ENCODE assay signal across 11 cellular contexts in genomic region chr10:31129261-31129660, GRCh38.
DNase-seq lines count a peak whose midpoint lies in the region; FAIRE-seq and TF ChIP-seq lines count a peak whose summit lies in the region.
"Had no signal": no experiment of that assay in that cellular context is flagged by ENCODE, and none has a peak within 500 bp of the region (broad histone marks: within the 10 kb centered on the region; RNA-seq: fewer than 3 reads in every experiment).

No MANE protein-coding gene starts in this region.

- H3K9me3 Mint-ChIP-seq in Calu3 (ENCODE audit: low read depth, unreplicated experiment) = no peaks in the 10 kb centered on the region
- H3K9me3 Mint-ChIP-seq: central memory CD8-positive, alpha-beta T cell had no signal

- H4K20me1 ChIP-seq in endothelial cell of umbilical vein (replicated peaks; ENCODE audit: control insufficient read depth, extremely low read depth, insufficient read depth, low read length) = no peaks in the 10 kb centered on the region

- H3K27me3 Mint-ChIP-seq in Calu3 (ENCODE audit: unreplicated experiment) = no peaks in the 10 kb centered on the region

- H3K9ac ChIP-seq in endothelial cell of umbilical vein (replicated peaks; ENCODE audit: extremely low read depth, insufficient read depth, low read length) = no peak overlapping the region

- peaks cover 9% of the 10 kb centered on the region for H3K36me3 Mint-ChIP-seq in Calu3 (ENCODE audit: insufficient read depth, unreplicated experiment)

- no peaks in the 10 kb centered on the region for H3K4me1 Mint-ChIP-seq in Calu3 (ENCODE audit: low read depth, unreplicated experiment)
- H3K4me1 Mint-ChIP-seq: central memory CD8-positive, alpha-beta T cell had no signal

- no peak overlapping the region for H3K4me2 ChIP-seq in endothelial cell of umbilical vein (ENCODE audit: insufficient read depth, low read length)

- DNase-seq in AG20443 (ENCODE audit: low spot score) (peak; percentile 43), M059J (ENCODE audit: low read depth) (peak; percentile 48), endothelial cell of umbilical vein (ENCODE audit: low read depth, low spot score) (peak; percentile 33), middle frontal gyrus (ENCODE audit: extremely low spot score, low spot score) (peak; percentile 7), retina (no peak), Calu3 (no peak), GM12891 (ENCODE audit: insufficient read length, low spot score) (no peak)
- no peak for DNase-seq in effector memory CD4-positive, alpha-beta T cell
- DNase-seq: activated CD4-positive, alpha-beta T cell treated with anti-CD3 and anti-CD28 coated beads for 4 hours; GF-D8 had no signal

- H3K9me3 ChIP-seq in endothelial cell of umbilical vein (replicated peaks; ENCODE audit: control insufficient read depth, insufficient read depth, low read length) = no peaks in the 10 kb centered on the region
- no peaks in the 10 kb centered on the region for H3K9me3 ChIP-seq in effector memory CD4-positive, alpha-beta T cell (ENCODE audit: control insufficient read depth, low read length)

- no peaks in the 10 kb centered on the region for H3K27me3 ChIP-seq in endothelial cell of umbilical vein (ENCODE audit: control insufficient read depth in 2 of 2, insufficient read depth in 2 of 2, low read length in 2 of 2)
- H3K27me3 ChIP-seq in effector memory CD4-positive, alpha-beta T cell (replicated peaks; ENCODE audit: control insufficient read depth, insufficient read depth, low read length, poor library complexity, severe bottlenecking) = no peaks in the 10 kb centered on the region

- H2AFZ ChIP-seq in endothelial cell of umbilical vein (ENCODE audit: low read depth, low read length) = no peak overlapping the region

- TF ChIP-seq POLR2A in endothelial cell of umbilical vein (IDR thresholded peaks at IDR 0.05; ENCODE audit: low read depth, low read length) (no peak), GM12891 (IDR thresholded peaks at IDR 0.05; ENCODE audit: low read depth, low read length) (no peak)

- no peak overlapping the region for H3K27ac Mint-ChIP-seq in Calu3 (ENCODE audit: unreplicated experiment)

- intact Hi-C loops in endothelial cell of umbilical vein (cut with micrococcal nuclease) (no loop called here), Calu3 (cut with micrococcal nuclease; ENCODE audit: unreplicated experiment) (no loop called here)

- H3K9me1 ChIP-seq in endothelial cell of umbilical vein (replicated peaks; ENCODE audit: control insufficient read depth, extremely low read depth, insufficient read depth, low read length) = no peaks in the 10 kb centered on the region

- FAIRE-seq in endothelial cell of umbilical vein (lab: Jason Lieb, UNC) = peak; percentile 68
- no peak for FAIRE-seq in GM12891 (lab: Jason Lieb, UNC)

- peaks cover 10% of the 10 kb centered on the region for H3K4me1 ChIP-seq in endothelial cell of umbilical vein (ENCODE audit: control insufficient read depth, extremely low read depth, insufficient read depth, low read length)
- peaks cover 8% of the 10 kb centered on the region for H3K4me1 ChIP-seq in effector memory CD4-positive, alpha-beta T cell (ENCODE audit: control insufficient read depth, insufficient read depth, low read length, poor library complexity, severe bottlenecking)

- CTCF ChIA-PET in endothelial cell of umbilical vein (lab: Charles Lee) = no interaction called here
- CTCF ChIA-PET in Calu3 (lab: Charles Lee) = interaction anchor here (0.6 kb wide), 1 partner anchor 16 kb away, joined by 4 read pairs; no protein-coding TSS in a partner anchor

- POLR2A ChIA-PET in endothelial cell of umbilical vein (lab: Charles Lee) = interaction anchor here (0.7 kb wide), 1 partner anchor 231 kb away, joined by 3 read pairs; no protein-coding TSS in a partner anchor

- dilution Hi-C loops in endothelial cell of umbilical vein (cut with MboI; ENCODE audit: extremely low pct_ligation_motif_present, low sequenced_read_pairs) = no loop called here

- no peak overlapping the region for H3K4me3 Mint-ChIP-seq in Calu3 (ENCODE audit: low read depth, unreplicated experiment)
- H3K4me3 Mint-ChIP-seq: central memory CD8-positive, alpha-beta T cell had no signal

- no peaks in the 10 kb centered on the region for H3K36me3 ChIP-seq in endothelial cell of umbilical vein (ENCODE audit: control insufficient read depth in 2 of 2, extremely low read depth in 1 of 2, insufficient read depth in 2 of 2, low read length in 2 of 2)
- no peaks in the 10 kb centered on the region for H3K36me3 ChIP-seq in effector memory CD4-positive, alpha-beta T cell (ENCODE audit: control insufficient read depth, insufficient read depth, low read length)

- no peak overlapping the region for H3K4me3 ChIP-seq in endothelial cell of umbilical vein (replicated peaks in 1 of 3; ENCODE audit: insufficient read depth in 1 of 3, low read depth in 1 of 3, low read length in 3 of 3)
- no peak overlapping the region for H3K4me3 ChIP-seq in effector memory CD4-positive, alpha-beta T cell (ENCODE audit: insufficient read depth, low read depth, low read length, poor library complexity, severe bottlenecking)

- no peaks in the 10 kb centered on the region for H3K79me2 ChIP-seq in endothelial cell of umbilical vein (ENCODE audit: control insufficient read depth, insufficient read depth, low read length)

- BruUV-seq in endothelial cell of umbilical vein (replicated peaks; lab: Mats Ljungman, UMichigan) (no TSS peak), Calu3 (replicated peaks; lab: Mats Ljungman, UMichigan) (no TSS peak)

- TF ChIP-seq CTCF in endothelial cell of umbilical vein (IDR thresholded peaks at IDR 0.05; ENCODE audit: extremely low read depth in 1 of 2, insufficient read depth in 1 of 2, low read depth in 1 of 2, low read length in 2 of 2) (no peak), Calu3 (IDR thresholded peaks at IDR 0.05; ENCODE audit: unreplicated experiment) (no peak)

- no peak overlapping the region for H3K27ac ChIP-seq in endothelial cell of umbilical vein (ENCODE audit: insufficient read depth, low read depth, low read length)
- H3K27ac ChIP-seq in effector memory CD4-positive, alpha-beta T cell (ENCODE audit: insufficient read depth, low read length, poor library complexity, severe bottlenecking) = no peak overlapping the region

TF ChIP-seq in endothelial cell of umbilical vein, 7 proteins besides CTCF, POLR2A, EP300 and RAD21:
- TF ChIP-seq MYC (IDR thresholded peaks at IDR 0.05; ENCODE audit: low read depth, low read length) = no peak
- no peak for TF ChIP-seq POLR2AphosphoS5 (IDR thresholded peaks at IDR 0.05; ENCODE audit: insufficient read depth, low read depth, low read length)
- TF ChIP-seq GATA2 (IDR thresholded peaks at IDR 0.05; ENCODE audit: insufficient read depth, insufficient read length, low read depth, low read length) = no peak
- TF ChIP-seq MAX (IDR thresholded peaks at IDR 0.05; ENCODE audit: insufficient read depth, insufficient read length) = no peak
- TF ChIP-seq FOS (IDR thresholded peaks at IDR 0.05; ENCODE audit: borderline replicate concordance, insufficient read depth, low read length) = no peak
- TF ChIP-seq JUN (IDR thresholded peaks at IDR 0.05; ENCODE audit: borderline replicate concordance, insufficient read depth, insufficient read length, low read depth) = no peak
- TF ChIP-seq EZH2 (IDR thresholded peaks at IDR 0.05; ENCODE audit: borderline replicate concordance, low read depth, low read length, severe bottlenecking) = no peak

TF ChIP-seq in GM12891, 5 proteins besides CTCF, POLR2A, EP300 and RAD21:
- TF ChIP-seq SPI1 (IDR thresholded peaks at IDR 0.05; ENCODE audit: low read depth, low read length) = no peak
- TF ChIP-seq PAX5 (IDR thresholded peaks at IDR 0.05; ENCODE audit: insufficient read depth, low read length, severe bottlenecking) = no peak
- TF ChIP-seq POU2F2 (IDR thresholded peaks at IDR 0.05; ENCODE audit: low read depth, low read length) = no peak
- TF ChIP-seq TAF1 (IDR thresholded peaks at IDR 0.05; ENCODE audit: low read depth, low read length) = no peak
- TF ChIP-seq POLR2AphosphoS5 (IDR thresholded peaks at IDR 0.05; ENCODE audit: low read depth, low read length) = no peak

Comparison
In these comparisons a context has a peak if more than half of its experiments do, and no peak if none do; other contexts are left out.
1. DNase-seq: peak in AG20443 (single experiment), M059J (single experiment), endothelial cell of umbilical vein (single experiment) and middle frontal gyrus (single experiment); none in retina (single experiment), Calu3 (single experiment), GM12891 (single experiment) and effector memory CD4-positive, alpha-beta T cell (0 of 3).